15 cellular contexts compared by ENCODE assay signal in genomic region chr1:155131285-155131684, GRCh38. TPM values are rescaled to one million over a fixed set of nuclear protein-coding genes. Genes with fewer than 3 reads are reported as not detected.
DNase-seq lines count a peak whose midpoint lies in the region; ATAC-seq and TF ChIP-seq lines count a peak whose summit lies in the region.
"Had no signal": no experiment of that assay in that cellular context is flagged by ENCODE, and none has a peak within 500 bp of the region (broad histone marks: within the 10 kb centered on the region; RNA-seq: fewer than 3 reads in every experiment).

No MANE protein-coding gene starts in this region.

- no peak overlapping the region for H3K27ac ChIP-seq in CD4-positive, alpha-beta T cell (ENCODE audit: low read depth, low read length)
- H3K27ac ChIP-seq in prostate gland, result peak overlapping the region; percentile 94 to 98
- H3K27ac ChIP-seq: SJCRH30 had no signal

- no peak for TF ChIP-seq CTCF in CD4-positive, alpha-beta T cell (IDR thresholded peaks at IDR 0.05)
- TF ChIP-seq CTCF in prostate gland (IDR thresholded peaks at IDR 0.05), result no peak

- H3K36me3 ChIP-seq in prostate gland, result peaks cover 5 to 15% of the 10 kb centered on the region in 2 donors
- H3K36me3 ChIP-seq: SJCRH30 had no signal

- H3K4me3 ChIP-seq in prostate gland, result peak overlapping the region in 1 of 2 donors; percentile 80
- H3K4me3 ChIP-seq: SJCRH30 had no signal

- no peak overlapping the region for H3K4me3 Mint-ChIP-seq in CD4-positive, alpha-beta T cell

- intact Hi-C loops in CD4-positive, alpha-beta T cell (cut with DNase I, micrococcal nuclease), result loop anchor here in 1 of 2 experiments (2.0 kb wide), 1 partner anchor 44 kb away; no protein-coding TSS in a partner anchor
- intact Hi-C loops in prostate gland (cut with DNase I), result loop anchor here (5.0 kb wide), 1 partner anchor 36 kb away; no protein-coding TSS in a partner anchor
- intact Hi-C loops in sciatic nerve (cut with DNase I), result no loop called here

- ATAC-seq in CD4-positive, alpha-beta T cell (ENCODE audit: poor library complexity), result no peak
- peak; percentile 0 for ATAC-seq in left lobe of liver
- no peak for ATAC-seq in GM18861 (IDR thresholded peaks at IDR 0.05; ENCODE audit: unreplicated experiment)
- no peak for ATAC-seq in sciatic nerve

- no peak for TF ChIP-seq POLR2A in prostate gland (IDR thresholded peaks at IDR 0.05)

- no peak for DNase-seq in CD4-positive, alpha-beta T cell
- DNase-seq in dermis blood vessel endothelial cell (peak; percentile 11), left lobe of liver (ENCODE audit: low spot score) (peak; percentile 84), prostate gland (ENCODE audit: low spot score) (peak; percentile 64), dedifferentiated amniotic fluid mesenchymal stem cell (ENCODE audit: extremely low spot score) (no peak), DMS53 treated with DMSO at 0.1 percent for 48 hours (lab: John Stamatoyannopoulos, UW; ENCODE audit: unreplicated experiment) (no peak), sciatic nerve (ENCODE audit: low spot score) (no peak)
- DNase-seq: activated naive CD4-positive, alpha-beta T cell treated with anti-CD3 and anti-CD28 coated beads, Interleukin-2, amount 50 U/mL, for 16 hours; DMS53; IMR-90; NCI-H146; NCI-H69; SJCRH30; stimulated activated CD4-positive, alpha-beta T cell treated with anti-CD3 and anti-CD28 coated beads, Interleukin-12 subunit alpha, Interleukin-12 subunit beta, amount 100 ng/mL, for 4 hours had no signal

- peaks cover 7% of the 10 kb centered on the region for H3K27me3 ChIP-seq in CD4-positive, alpha-beta T cell (ENCODE audit: control insufficient read depth, insufficient read depth, low read length)
- H3K27me3 ChIP-seq in prostate gland (replicated peaks; ENCODE audit: insufficient read depth), result no peaks in the 10 kb centered on the region

- peaks cover 25% of the 10 kb centered on the region for H3K4me1 ChIP-seq in prostate gland (replicated peaks)

- POLR2A ChIA-PET in CD4-positive, alpha-beta T cell (lab: Charles Lee), result interaction anchor here (0.7 kb wide), 1 partner anchor 43 kb away, joined by 3 read pairs; no protein-coding TSS in a partner anchor

- no peaks in the 10 kb centered on the region for H3K9me3 Mint-ChIP-seq in CD4-positive, alpha-beta T cell

- peaks cover 56% of the 10 kb centered on the region for H3K4me1 Mint-ChIP-seq in CD4-positive, alpha-beta T cell (ENCODE audit: low read depth)

- H3K27me3 Mint-ChIP-seq in CD4-positive, alpha-beta T cell, result peaks cover 29% of the 10 kb centered on the region

- CTCF ChIA-PET in CD4-positive, alpha-beta T cell (lab: Charles Lee), result interaction anchor here (1.2 kb wide), 1 partner anchor 36 kb away, joined by 4 read pairs; no protein-coding TSS in a partner anchor

- 51% methylated on average over 7 of the region's 8 CpGs for WGBS in prostate gland

- H3K36me3 Mint-ChIP-seq in CD4-positive, alpha-beta T cell (ENCODE audit: low read depth), result peaks cover 34% of the 10 kb centered on the region

- peak overlapping the region; percentile 82 for H3K27ac Mint-ChIP-seq in CD4-positive, alpha-beta T cell

- no peaks in the 10 kb centered on the region for H3K9me3 ChIP-seq in CD4-positive, alpha-beta T cell (ENCODE audit: control insufficient read depth, low read length)
- H3K9me3 ChIP-seq in prostate gland, result no peaks in the 10 kb centered on the region
- H3K9me3 ChIP-seq: SJCRH30 had no signal

RNA-seq across cellular contexts. Expression of gene EFNA1, which starts 3.6 kb away (rescaled TPM):
- 1 to 10 TPM; 4.2 to 5.9 TPM for total RNA-seq in CD4-positive, alpha-beta T cell
- 119 and 138 TPM in 2 replicates for total RNA-seq in dermis blood vessel endothelial cell
- total RNA-seq in left lobe of liver, result 85.1 TPM
- total RNA-seq in prostate gland, result 100 to 1,000 TPM in 1 of 2 donors, 10 to 100 TPM in 1; 85.1 to 132 TPM
- 49.0 TPM for total RNA-seq in sciatic nerve

RNA-seq across cellular contexts. Expression of gene SLC50A1, which starts 4.4 kb away (rescaled TPM):
- 10 to 100 TPM; 10.2 to 12.5 TPM for total RNA-seq in CD4-positive, alpha-beta T cell
- 26.2 and 27.1 TPM in 2 replicates for total RNA-seq in dermis blood vessel endothelial cell
- 22.4 TPM for total RNA-seq in left lobe of liver
- total RNA-seq in prostate gland, result 10 to 100 TPM; 26.6 to 48.0 TPM
- 20.8 TPM for total RNA-seq in sciatic nerve

RNA-seq across cellular contexts. Expression of gene DPM3, which starts 9.0 kb away (rescaled TPM):
- total RNA-seq in CD4-positive, alpha-beta T cell, result 10 to 100 TPM; 17.6 to 20.5 TPM
- total RNA-seq in dermis blood vessel endothelial cell, result 16.1 and 41.4 TPM in 2 replicates
- total RNA-seq in left lobe of liver, result 76.8 TPM
- 10 to 100 TPM; 93.6 to 97.0 TPM for total RNA-seq in prostate gland
- 75.3 TPM for total RNA-seq in sciatic nerve

RNA-seq across cellular contexts. Expression of gene KRTCAP2, which starts 41.8 kb away (rescaled TPM):
- 10 to 100 TPM; 77.8 TPM for total RNA-seq in CD4-positive, alpha-beta T cell
- 64.4 and 128 TPM in 2 replicates for total RNA-seq in dermis blood vessel endothelial cell
- total RNA-seq in left lobe of liver, result 75.6 TPM
- total RNA-seq in prostate gland, result 100 to 1,000 TPM; 111 to 236 TPM
- total RNA-seq in sciatic nerve, result 162 TPM

RNA-seq across cellular contexts. Expression of gene TRIM46, which starts 42.4 kb away (rescaled TPM):
- total RNA-seq in CD4-positive, alpha-beta T cell, result 1 to 10 TPM; 2.9 to 3.0 TPM
- 4.1 and 4.7 TPM in 2 replicates for total RNA-seq in dermis blood vessel endothelial cell
- 0.23 TPM for total RNA-seq in left lobe of liver
- total RNA-seq in prostate gland, result 1 to 10 TPM in 1 of 2 donors, under 1 TPM in 1; 0.14 to 1.6 TPM
- total RNA-seq in sciatic nerve, result 4.8 TPM

Comparison
In these comparisons a context has a peak if more than half of its experiments do, and no peak if none do; other contexts are left out.
1. DNase-seq: peak in dermis blood vessel endothelial cell (single experiment), left lobe of liver (single experiment) and prostate gland (single experiment); none in CD4-positive, alpha-beta T cell (0 of 10), dedifferentiated amniotic fluid mesenchymal stem cell (single experiment), DMS53 treated with DMSO at 0.1 percent for 48 hours (single experiment) and sciatic nerve (single experiment).